Comparison of ENCODE assay signal across 1 cellular context in the genomic region with DNA sequence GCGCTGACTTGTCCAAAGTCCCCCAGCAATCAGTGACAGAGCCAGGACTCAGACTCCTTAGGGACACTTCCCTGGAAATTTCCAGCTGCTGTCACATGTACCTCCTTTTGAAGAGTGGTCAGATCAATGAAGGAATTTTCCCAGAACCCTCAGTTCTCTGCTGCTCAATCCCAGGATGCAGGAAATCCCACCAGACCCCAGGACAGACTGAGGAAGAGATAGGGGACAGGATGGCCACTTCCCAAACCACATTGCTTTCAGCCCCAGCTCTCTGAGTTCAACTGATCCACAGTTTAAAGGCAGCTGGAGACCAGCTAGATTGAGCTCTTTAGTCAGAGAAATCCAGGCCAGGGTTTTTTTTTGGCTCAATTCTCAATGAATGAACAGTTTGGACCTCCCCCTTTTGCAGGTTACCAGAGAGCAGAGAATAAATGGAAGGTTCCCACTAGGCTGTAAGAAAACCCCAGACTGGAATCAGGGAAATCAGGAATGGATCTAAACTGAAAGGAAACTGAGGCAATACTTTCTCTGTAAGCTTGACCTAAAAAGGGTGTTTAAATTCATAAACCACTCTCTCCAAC.
TF ChIP-seq lines count a peak whose summit lies in the region.

No MANE protein-coding gene starts in this region.

TF ChIP-seq in HepG2, 621 proteins besides CTCF, POLR2A, EP300 and RAD21 (continued from another document and continues in another):
- TF ChIP-seq ZNF512B (CRISPR knock-in tag; IDR thresholded peaks at IDR 0.05; ENCODE audit: borderline replicate concordance) (no peak), ZNF660 (CRISPR knock-in tag; IDR thresholded peaks at IDR 0.05; ENCODE audit: borderline replicate concordance, low read depth) (no peak), TOPORS (CRISPR knock-in tag; IDR thresholded peaks at IDR 0.05) (no peak), KLF16 (CRISPR knock-in tag; IDR thresholded peaks at IDR 0.05) (no peak), ZNF607 (CRISPR knock-in tag; IDR thresholded peaks at IDR 0.05; ENCODE audit: borderline replicate concordance) (0 out of 2 replicates have a peak, but pooled peaks have one; percentile 35), NFIC (IDR thresholded peaks at IDR 0.05; ENCODE audit: low read length) (peak; percentile 77), ZNF180 (CRISPR knock-in tag; IDR thresholded peaks at IDR 0.05; ENCODE audit: borderline replicate concordance, low read depth) (no peak), NR2C2 (CRISPR knock-in tag; IDR thresholded peaks at IDR 0.05; ENCODE audit: borderline replicate concordance) (peak; percentile 37; the same call in 1 of the 2 replicates), PAXIP1 (CRISPR knock-in tag; conservative IDR thresholded peaks at IDR 0.05) (peak; percentile 60), ARID5B (CRISPR knock-in tag; IDR thresholded peaks at IDR 0.05) (no peak; the same call in 1 of the 2 replicates), ZBTB26 (CRISPR knock-in tag; IDR thresholded peaks at IDR 0.05; ENCODE audit: borderline replicate concordance) (no peak), ZNF510 (CRISPR knock-in tag; IDR thresholded peaks at IDR 0.05; ENCODE audit: low read depth) (no peak), LCORL (IDR thresholded peaks at IDR 0.05) (no peak), LCORL (CRISPR knock-in tag; IDR thresholded peaks at IDR 0.05) (no peak), PHB2 (IDR thresholded peaks at IDR 0.05; ENCODE audit: partially characterized antibody) (no peak)
- TF ChIP-seq, protein P1, sequence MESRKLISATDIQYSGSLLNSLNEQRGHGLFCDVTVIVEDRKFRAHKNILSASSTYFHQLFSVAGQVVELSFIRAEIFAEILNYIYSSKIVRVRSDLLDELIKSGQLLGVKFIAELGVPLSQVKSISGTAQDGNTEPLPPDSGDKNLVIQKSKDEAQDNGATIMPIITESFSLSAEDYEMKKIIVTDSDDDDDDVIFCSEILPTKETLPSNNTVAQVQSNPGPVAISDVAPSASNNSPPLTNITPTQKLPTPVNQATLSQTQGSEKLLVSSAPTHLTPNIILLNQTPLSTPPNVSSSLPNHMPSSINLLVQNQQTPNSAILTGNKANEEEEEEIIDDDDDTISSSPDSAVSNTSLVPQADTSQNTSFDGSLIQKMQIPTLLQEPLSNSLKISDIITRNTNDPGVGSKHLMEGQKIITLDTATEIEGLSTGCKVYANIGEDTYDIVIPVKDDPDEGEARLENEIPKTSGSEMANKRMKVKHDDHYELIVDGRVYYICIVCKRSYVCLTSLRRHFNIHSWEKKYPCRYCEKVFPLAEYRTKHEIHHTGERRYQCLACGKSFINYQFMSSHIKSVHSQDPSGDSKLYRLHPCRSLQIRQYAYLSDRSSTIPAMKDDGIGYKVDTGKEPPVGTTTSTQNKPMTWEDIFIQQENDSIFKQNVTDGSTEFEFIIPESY (CRISPR knock-in tag; IDR thresholded peaks at IDR 0.05): no peak
- TF ChIP-seq, protein P2, sequence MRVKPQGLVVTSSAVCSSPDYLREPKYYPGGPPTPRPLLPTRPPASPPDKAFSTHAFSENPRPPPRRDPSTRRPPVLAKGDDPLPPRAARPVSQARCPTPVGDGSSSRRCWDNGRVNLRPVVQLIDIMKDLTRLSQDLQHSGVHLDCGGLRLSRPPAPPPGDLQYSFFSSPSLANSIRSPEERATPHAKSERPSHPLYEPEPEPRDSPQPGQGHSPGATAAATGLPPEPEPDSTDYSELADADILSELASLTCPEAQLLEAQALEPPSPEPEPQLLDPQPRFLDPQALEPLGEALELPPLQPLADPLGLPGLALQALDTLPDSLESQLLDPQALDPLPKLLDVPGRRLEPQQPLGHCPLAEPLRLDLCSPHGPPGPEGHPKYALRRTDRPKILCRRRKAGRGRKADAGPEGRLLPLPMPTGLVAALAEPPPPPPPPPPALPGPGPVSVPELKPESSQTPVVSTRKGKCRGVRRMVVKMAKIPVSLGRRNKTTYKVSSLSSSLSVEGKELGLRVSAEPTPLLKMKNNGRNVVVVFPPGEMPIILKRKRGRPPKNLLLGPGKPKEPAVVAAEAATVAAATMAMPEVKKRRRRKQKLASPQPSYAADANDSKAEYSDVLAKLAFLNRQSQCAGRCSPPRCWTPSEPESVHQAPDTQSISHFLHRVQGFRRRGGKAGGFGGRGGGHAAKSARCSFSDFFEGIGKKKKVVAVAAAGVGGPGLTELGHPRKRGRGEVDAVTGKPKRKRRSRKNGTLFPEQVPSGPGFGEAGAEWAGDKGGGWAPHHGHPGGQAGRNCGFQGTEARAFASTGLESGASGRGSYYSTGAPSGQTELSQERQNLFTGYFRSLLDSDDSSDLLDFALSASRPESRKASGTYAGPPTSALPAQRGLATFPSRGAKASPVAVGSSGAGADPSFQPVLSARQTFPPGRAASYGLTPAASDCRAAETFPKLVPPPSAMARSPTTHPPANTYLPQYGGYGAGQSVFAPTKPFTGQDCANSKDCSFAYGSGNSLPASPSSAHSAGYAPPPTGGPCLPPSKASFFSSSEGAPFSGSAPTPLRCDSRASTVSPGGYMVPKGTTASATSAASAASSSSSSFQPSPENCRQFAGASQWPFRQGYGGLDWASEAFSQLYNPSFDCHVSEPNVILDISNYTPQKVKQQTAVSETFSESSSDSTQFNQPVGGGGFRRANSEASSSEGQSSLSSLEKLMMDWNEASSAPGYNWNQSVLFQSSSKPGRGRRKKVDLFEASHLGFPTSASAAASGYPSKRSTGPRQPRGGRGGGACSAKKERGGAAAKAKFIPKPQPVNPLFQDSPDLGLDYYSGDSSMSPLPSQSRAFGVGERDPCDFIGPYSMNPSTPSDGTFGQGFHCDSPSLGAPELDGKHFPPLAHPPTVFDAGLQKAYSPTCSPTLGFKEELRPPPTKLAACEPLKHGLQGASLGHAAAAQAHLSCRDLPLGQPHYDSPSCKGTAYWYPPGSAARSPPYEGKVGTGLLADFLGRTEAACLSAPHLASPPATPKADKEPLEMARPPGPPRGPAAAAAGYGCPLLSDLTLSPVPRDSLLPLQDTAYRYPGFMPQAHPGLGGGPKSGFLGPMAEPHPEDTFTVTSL (CRISPR knock-in tag; IDR thresholded peaks at IDR 0.05; ENCODE audit: borderline replicate concordance): no peak
- TF ChIP-seq, protein P3, sequence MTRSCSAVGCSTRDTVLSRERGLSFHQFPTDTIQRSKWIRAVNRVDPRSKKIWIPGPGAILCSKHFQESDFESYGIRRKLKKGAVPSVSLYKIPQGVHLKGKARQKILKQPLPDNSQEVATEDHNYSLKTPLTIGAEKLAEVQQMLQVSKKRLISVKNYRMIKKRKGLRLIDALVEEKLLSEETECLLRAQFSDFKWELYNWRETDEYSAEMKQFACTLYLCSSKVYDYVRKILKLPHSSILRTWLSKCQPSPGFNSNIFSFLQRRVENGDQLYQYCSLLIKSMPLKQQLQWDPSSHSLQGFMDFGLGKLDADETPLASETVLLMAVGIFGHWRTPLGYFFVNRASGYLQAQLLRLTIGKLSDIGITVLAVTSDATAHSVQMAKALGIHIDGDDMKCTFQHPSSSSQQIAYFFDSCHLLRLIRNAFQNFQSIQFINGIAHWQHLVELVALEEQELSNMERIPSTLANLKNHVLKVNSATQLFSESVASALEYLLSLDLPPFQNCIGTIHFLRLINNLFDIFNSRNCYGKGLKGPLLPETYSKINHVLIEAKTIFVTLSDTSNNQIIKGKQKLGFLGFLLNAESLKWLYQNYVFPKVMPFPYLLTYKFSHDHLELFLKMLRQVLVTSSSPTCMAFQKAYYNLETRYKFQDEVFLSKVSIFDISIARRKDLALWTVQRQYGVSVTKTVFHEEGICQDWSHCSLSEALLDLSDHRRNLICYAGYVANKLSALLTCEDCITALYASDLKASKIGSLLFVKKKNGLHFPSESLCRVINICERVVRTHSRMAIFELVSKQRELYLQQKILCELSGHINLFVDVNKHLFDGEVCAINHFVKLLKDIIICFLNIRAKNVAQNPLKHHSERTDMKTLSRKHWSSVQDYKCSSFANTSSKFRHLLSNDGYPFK (CRISPR knock-in tag; IDR thresholded peaks at IDR 0.05; ENCODE audit: borderline replicate concordance): no peak
